In genomic region chr7:157269341-157270059, GRCh38 we compare ENCODE assay signal across 1 cellular context.
TF ChIP-seq lines count a peak whose summit lies in the region.

No MANE protein-coding gene starts in this region.

TF ChIP-seq in GM23338, 12 proteins besides CTCF, POLR2A, EP300 and RAD21 (continued from another document):
- no peak for TF ChIP-seq ZNF462 (CRISPR knock-in tag; IDR thresholded peaks at IDR 0.05)
- TF ChIP-seq ETS1 (IDR thresholded peaks at IDR 0.05), result no peak
- TF ChIP-seq EZH2 (IDR thresholded peaks at IDR 0.05; ENCODE audit: low read depth, unreplicated experiment), result no peak
- no peak for TF ChIP-seq NANOG (IDR thresholded peaks at IDR 0.05; ENCODE audit: borderline replicate concordance)
- no peak for TF ChIP-seq STAT1 (IDR thresholded peaks at IDR 0.05; ENCODE audit: unreplicated experiment)
- no peak for TF ChIP-seq POLR2AphosphoS5 (IDR thresholded peaks at IDR 0.05; ENCODE audit: low read depth)
- no peak for TF ChIP-seq ZNF114 (CRISPR knock-in tag; IDR thresholded peaks at IDR 0.05)
